In genomic region chr11:10735532-10736465, GRCh38 we compare ENCODE assay signal across 8 cellular contexts. TPM values are rescaled to one million over a fixed set of nuclear protein-coding genes. Genes with fewer than 3 reads are reported as not detected.
DNase-seq lines count a peak whose midpoint lies in the region; ATAC-seq and TF ChIP-seq lines count a peak whose summit lies in the region.

No MANE protein-coding gene starts in this region.

- peak overlapping the region; percentile 66 for H3K4me2 ChIP-seq in DND-41 (ENCODE audit: insufficient read depth, low read length)
- H3K4me2 ChIP-seq in GM23338 = peak overlapping the region; percentile 75
- peak overlapping the region; percentile 57 for H3K4me2 ChIP-seq in Karpas-422 (ENCODE audit: low read depth, low read length, poor library complexity, severe bottlenecking)

- peak; percentile 86 for DNase-seq in DND-41
- DNase-seq in GM23338 (ENCODE audit: low spot score) = peak; percentile 97
- DNase-seq in Karpas-422 = peak; percentile 95
- peak; percentile 90 to 96 (median 94) for DNase-seq in Peyer's patch
- DNase-seq in activated T-helper 1 cell treated with Interleukin-2 at 50 U/mL for 16 hours (ENCODE audit: low read depth) = peak; percentile 71
- peak; percentile 96 for DNase-seq in fibroblast of gingiva (ENCODE audit: low read depth)
- peak; percentile 91 for DNase-seq in naive B cell
- DNase-seq in stimulated activated CD8-positive, alpha-beta memory T cell treated with anti-CD3 and anti-CD28 coated beads, Interleukin-7, amount 100 ng/mL, for 4 hours (ENCODE audit: low read depth in 2 of 2) = peak; percentile 65 to 80

- H3K27me3 ChIP-seq in DND-41 (ENCODE audit: insufficient read depth, low read length, poor library complexity) (peaks cover 6% of the 10 kb centered on the region), GM23338 (ENCODE audit: insufficient read depth) (no peaks in the 10 kb centered on the region), Karpas-422 (ENCODE audit: low read length) (no peaks in the 10 kb centered on the region), Peyer's patch (no peaks in the 10 kb centered on the region)

- H3K4me3 ChIP-seq in DND-41 (ENCODE audit: low read depth in 1 of 2, low read length in 2 of 2) (peak overlapping the region in 1 of 2 experiments; percentile 47; a peak in 2 of 4 replicates), GM23338 (peak overlapping the region; percentile 47), Karpas-422 (ENCODE audit: low read length) (peak overlapping the region; percentile 39; the same call in 1 of the 2 replicates), Peyer's patch (peak overlapping the region in 3 of 4 donors; percentile 3 to 7 (median 4))

- H3K27me3 Mint-ChIP-seq in GM23338 (ENCODE audit: insufficient read depth, low read depth, poor library complexity) (peaks cover 2% of the 10 kb centered on the region), naive B cell (no peaks in the 10 kb centered on the region)

- H3K36me3 ChIP-seq in DND-41 (ENCODE audit: insufficient read depth, low read length) (no peaks in the 10 kb centered on the region), GM23338 (ENCODE audit: insufficient read depth) (no peaks in the 10 kb centered on the region), Karpas-422 (ENCODE audit: insufficient read depth, low read length) (no peaks in the 10 kb centered on the region), Peyer's patch (no peaks in the 10 kb centered on the region)

- H3K9ac ChIP-seq in DND-41 (ENCODE audit: low read depth, low read length) = peak overlapping the region; percentile 33; the same call in 1 of the 2 replicates
- H3K9ac ChIP-seq in Karpas-422 (ENCODE audit: low read length) = peak overlapping the region; percentile 39

- no peaks in the 10 kb centered on the region for H3K36me3 Mint-ChIP-seq in GM23338 (ENCODE audit: low read depth)
- no peaks in the 10 kb centered on the region for H3K36me3 Mint-ChIP-seq in naive B cell

- ATAC-seq in DND-41 (ENCODE audit: insufficient read depth, low read depth) = peak; percentile 100
- ATAC-seq in GM23338 = peak; percentile 100
- ATAC-seq in naive B cell (ENCODE audit: low read depth in 2 of 2) = peak; percentile 98 to 99

- H3K4me3 Mint-ChIP-seq in GM23338 (peak overlapping the region; percentile 57), naive B cell (peak overlapping the region; percentile 11 to 87 (median 70))

- H4K20me1 ChIP-seq in DND-41 (ENCODE audit: insufficient read depth, low read length) (no peaks in the 10 kb centered on the region), GM23338 (replicated peaks; ENCODE audit: insufficient read depth) (no peaks in the 10 kb centered on the region), Karpas-422 (ENCODE audit: insufficient read depth, low read depth, low read length) (no peaks in the 10 kb centered on the region)

- peak overlapping the region; percentile 85 for H3K27ac Mint-ChIP-seq in GM23338
- peak overlapping the region; percentile 55 to 90 (median 64) for H3K27ac Mint-ChIP-seq in naive B cell

- no peaks in the 10 kb centered on the region for H3K9me3 Mint-ChIP-seq in GM23338
- H3K9me3 Mint-ChIP-seq in naive B cell = no peaks in the 10 kb centered on the region

- peaks cover 13% of the 10 kb centered on the region for H3K4me1 Mint-ChIP-seq in GM23338
- peaks cover 11 to 13% (median 12%) of the 10 kb centered on the region in 3 donors for H3K4me1 Mint-ChIP-seq in naive B cell

- no peaks in the 10 kb centered on the region for H3K9me2 ChIP-seq in GM23338 (ENCODE audit: insufficient read depth)
- H3K9me2 ChIP-seq in Karpas-422 (replicated peaks; ENCODE audit: insufficient read depth, low read length) = no peaks in the 10 kb centered on the region

- H2AFZ ChIP-seq in DND-41 (ENCODE audit: low read depth, low read length) (peak overlapping the region; percentile 65), GM23338 (peak overlapping the region; percentile 90), Karpas-422 (ENCODE audit: low read length) (peak overlapping the region; percentile 67; the same call in 1 of the 2 replicates)

- H3K79me2 ChIP-seq in DND-41 (ENCODE audit: insufficient read depth, low read length) (no peaks in the 10 kb centered on the region), GM23338 (replicated peaks; ENCODE audit: insufficient read depth) (no peaks in the 10 kb centered on the region), Karpas-422 (ENCODE audit: low read length) (no peaks in the 10 kb centered on the region)

- H3K4me1 ChIP-seq in DND-41 (ENCODE audit: insufficient read depth, low read length) (peaks cover 7% of the 10 kb centered on the region), GM23338 (ENCODE audit: insufficient read depth) (no peaks in the 10 kb centered on the region; the same call in 1 of the 2 replicates), Karpas-422 (ENCODE audit: low read length) (peaks cover 5% of the 10 kb centered on the region), Peyer's patch (peaks cover 0 to 8% (median 3%) of the 10 kb centered on the region in 4 donors)

- H3K27ac ChIP-seq in DND-41 (ENCODE audit: low read length) (no peak overlapping the region), GM23338 (ENCODE audit: low read depth) (no peak overlapping the region), Karpas-422 (ENCODE audit: low read length) (no peak overlapping the region), Peyer's patch (peak overlapping the region; percentile 26 to 58 (median 40))

- no peaks in the 10 kb centered on the region for H3K9me3 ChIP-seq in DND-41 (ENCODE audit: insufficient read depth, low read length, severe bottlenecking)
- H3K9me3 ChIP-seq in Karpas-422 (ENCODE audit: low read length) = no peaks in the 10 kb centered on the region
- no peaks in the 10 kb centered on the region for H3K9me3 ChIP-seq in Peyer's patch

- H3F3A ChIP-seq in GM23338 (replicated peaks; ENCODE audit: low read depth) = no peaks in the 10 kb centered on the region

- TF ChIP-seq POLR2A in Peyer's patch (IDR thresholded peaks at IDR 0.05) = peak in 1 of 2 donors; percentile 20

- peak; percentile 98 for TF ChIP-seq CTCF in DND-41 (IDR thresholded peaks at IDR 0.05; ENCODE audit: borderline replicate concordance, extremely low read depth, low read length, poor library complexity, severe bottlenecking)
- peak; percentile 88 to 97 for TF ChIP-seq CTCF in GM23338 (conservative IDR thresholded peaks at IDR 0.05; ENCODE audit: low read depth in 2 of 2)
- TF ChIP-seq CTCF in Peyer's patch (IDR thresholded peaks at IDR 0.05) = peak; percentile 90 to 99 (median 98)

TF ChIP-seq in GM23338, 12 proteins besides CTCF, POLR2A, EP300 and RAD21 (continues in another document):
- 0 out of 2 replicates have a peak, but pooled peaks have one; percentile 26 for TF ChIP-seq POLR2AphosphoS5 (IDR thresholded peaks at IDR 0.05; ENCODE audit: low read depth)
- TF ChIP-seq JUNB (IDR thresholded peaks at IDR 0.05; ENCODE audit: unreplicated experiment) = no peak

RNA-seq across cellular contexts. Expression of gene CTR9, which starts 15.2 kb away (rescaled TPM):
- 32.7 and 33.3 TPM in 2 replicates for total RNA-seq in GM23338 (2014; rRNA removed; shearing (Covaris generic))
- polyA plus RNA-seq in GM23338 (2016; fragmentation: Nextera tagmentation; extraction: Ambion mirVana) (25.1 and 29.0 TPM in 2 replicates), naive B cell (ENCODE audit: low read depth in 6 of 6) (10 to 100 TPM; 29.0 to 67.9 (median 59.0) TPM)
- 20.7 and 39.9 TPM in 2 replicates for total RNA-seq in Karpas-422 (2014; rRNA removed; shearing (Covaris generic); ENCODE audit: low replicate concordance)
- total RNA-seq in Peyer's patch = 10 to 100 TPM; 15.0 to 31.0 (median 22.4) TPM

RNA-seq across cellular contexts. Expression of gene IRAG1, which starts 42.2 kb away (rescaled TPM):
- total RNA-seq in GM23338 (2014; rRNA removed; shearing (Covaris generic)) = 2.5 and 2.7 TPM in 2 replicates
- polyA plus RNA-seq in GM23338 (2016; fragmentation: Nextera tagmentation; extraction: Ambion mirVana) = 1.5 and 2.7 TPM in 2 replicates
- total RNA-seq in Karpas-422 (2014; rRNA removed; shearing (Covaris generic); ENCODE audit: low replicate concordance) = not detected in 2 replicates
- total RNA-seq in Peyer's patch = 10 to 100 TPM in 2 of 4 donors, 1 to 10 TPM in 2; 4.2 to 44.6 (median 11.8) TPM
- polyA plus RNA-seq in naive B cell (ENCODE audit: low read depth in 6 of 6) = 1 to 10 TPM in 2 of 6 donors, under 1 TPM in 4; 0.57 to 1.0 (median 0.78) TPM

Comparison
In these comparisons a context has a peak if more than half of its experiments do, and no peak if none do; other contexts are left out.
1. H3K27ac ChIP-seq: peak in Peyer's patch (4 of 4); none in DND-41 (single experiment), GM23338 (single experiment) and Karpas-422 (single experiment).
2. Peak in every context shown above with its lines, with median percentiles within 50 percentile points of each other: ATAC-seq, DNase-seq, H2AFZ ChIP-seq, H3K4me2 ChIP-seq and CTCF ChIP-seq.